Comparison of ENCODE assay signal across 12 cellular contexts in genomic region chr3:13262493-13263211, GRCh38.
DNase-seq lines count a peak whose midpoint lies in the region; ATAC-seq, FAIRE-seq and TF ChIP-seq lines count a peak whose summit lies in the region.
"Had no signal": no experiment of that assay in that cellular context is flagged by ENCODE, and none has a peak within 500 bp of the region (broad histone marks: within the 10 kb centered on the region; RNA-seq: fewer than 3 reads in every experiment).

No MANE protein-coding gene starts in this region.

- FAIRE-seq in A549 (lab: Jason Lieb, UNC), result no peak

- peak in 1 of 2 experiments; percentile 50 for DNase-seq in A549 (ENCODE audit: low read depth in 1 of 2, low spot score in 1 of 2)
- peak; percentile 64 for DNase-seq in NCI-H2029 treated with DMSO at 0.1 percent for 48 hours (lab: John Stamatoyannopoulos, UW)
- DNase-seq in heart right ventricle, result no peak
- DNase-seq in vagina (ENCODE audit: extremely low spot score in 2 of 2), result no peak
- DNase-seq in DMS79 (lab: John Stamatoyannopoulos, UW), result no peak
- DNase-seq in AG08395 (ENCODE audit: low spot score), result no peak
- DNase-seq: amniotic stem cell, Karpas-422, PC-9 had no signal

- H3K27ac ChIP-seq in A549 (peak overlapping the region; percentile 45 to 56; a peak in 3 of 6 replicates), heart right ventricle (peak overlapping the region in 6 of 10 donors; percentile 29 to 70 (median 40)), vagina (no peak overlapping the region)
- H3K27ac ChIP-seq: C4-2B, PC-9 had no signal

- TF ChIP-seq CTCF in A549 (IDR thresholded peaks at IDR 0.05) (no peak), heart right ventricle (IDR thresholded peaks at IDR 0.05) (no peak), vagina (IDR thresholded peaks at IDR 0.05) (no peak)

- no peak for TF ChIP-seq RAD21 in A549 (conservative IDR thresholded peaks at IDR 0.05 in 1 of 2, IDR thresholded peaks at IDR 0.05 in 1 of 2)

- no peak overlapping the region for H3K4me3 ChIP-seq in A549
- H3K4me3 ChIP-seq in heart right ventricle, result no peak overlapping the region
- H3K4me3 ChIP-seq in vagina, result no peak overlapping the region
- H3K4me3 ChIP-seq: PC-9 had no signal

- intact Hi-C loops in heart right ventricle (cut with DNase I), result no loop called here
- intact Hi-C loops in vagina (cut with DNase I), result no loop called here

- CTCF ChIA-PET in A549 (lab: Yijun Ruan, JAX), result interaction anchor here (0.7 to 1.2 kb wide), 2 partner anchors 21 to 110 kb away, joined by 3 to 4 read pairs; no protein-coding TSS in a partner anchor

- TF ChIP-seq POLR2A in A549 (IDR thresholded peaks at IDR 0.05; ENCODE audit: low read length) (no peak), vagina (IDR thresholded peaks at IDR 0.05) (no peak)

- H3K36me3 ChIP-seq in heart right ventricle, result no peaks in the 10 kb centered on the region
- H3K36me3 ChIP-seq in vagina, result no peaks in the 10 kb centered on the region

- no peak overlapping the region for H3K4me2 ChIP-seq in A549
- H3K4me2 ChIP-seq: PC-9 had no signal

- H3K27me3 ChIP-seq in heart right ventricle (peaks cover 0 to 4% (median 0%) of the 10 kb centered on the region in 7 donors), vagina (no peaks in the 10 kb centered on the region)

- TF ChIP-seq EP300 in A549 (IDR thresholded peaks at IDR 0.05), result no peak

- peaks cover 9% of the 10 kb centered on the region; the same call in 1 of the 3 replicates for H3K4me1 ChIP-seq in A549
- H3K4me1 ChIP-seq in heart right ventricle, result peaks cover 0 to 42% (median 3%) of the 10 kb centered on the region in 9 donors
- H3K4me1 ChIP-seq in vagina, result no peaks in the 10 kb centered on the region

- H3K9me3 ChIP-seq in A549, result no peaks in the 10 kb centered on the region
- H3K9me3 ChIP-seq in heart right ventricle, result no peaks in the 10 kb centered on the region
- H3K9me3 ChIP-seq in vagina, result no peaks in the 10 kb centered on the region

- WGBS in A549 (ENCODE audit: missing lambda C conversion rate), result 59% methylated on average over 7 of the region's 7 CpGs
- WGBS in heart right ventricle, 2 donors, result 67 to 69% methylated on average over 7 of the region's 7 CpGs

- POLR2A ChIA-PET in A549 (lab: Yijun Ruan, JAX), result no interaction called here

- ATAC-seq in A549 (no peak; a peak in 2 of 6 replicates), GM19395 (IDR thresholded peaks at IDR 0.05; ENCODE audit: unreplicated experiment) (peak; percentile 56), heart right ventricle (peak in 6 of 8 donors; percentile 25 to 79 (median 68)), GM18867 (IDR thresholded peaks at IDR 0.05; ENCODE audit: unreplicated experiment) (no peak)

TF ChIP-seq in A549, 52 proteins besides CTCF, POLR2A, EP300 and RAD21:
- TF ChIP-seq CBX8 (IDR thresholded peaks at IDR 0.05) (no peak), JUN (IDR thresholded peaks at IDR 0.05) (no peak), CEBPB (IDR thresholded peaks at IDR 0.05) (peak in 1 of 2 experiments; percentile 66; a peak in 2 of 4 replicates), HES2 (IDR thresholded peaks at IDR 0.05) (no peak)

Comparison
In these comparisons a context has a peak if more than half of its experiments do, and no peak if none do; other contexts are left out.
1. ATAC-seq: peak in GM19395 (single experiment) and heart right ventricle (6 of 8); none in A549 (0 of 2) and GM18867 (single experiment).